ENCODE assay signal across 1 cellular context in genomic region chr3:124653788-124654469, GRCh38.
A peak's percentile ranks its signal among the peaks of the same experiment; 100 is the strongest.
TF ChIP-seq lines count a peak whose summit lies in the region.

No MANE protein-coding gene starts in this region.

TF ChIP-seq in K562, 482 proteins besides CTCF, POLR2A, EP300 and RAD21 (continued from another document and continues in another):
- TF ChIP-seq CHD7 (IDR thresholded peaks at IDR 0.05; ENCODE audit: low read depth, low read length) = no peak
- TF ChIP-seq ZNF23 (CRISPR knock-in tag; IDR thresholded peaks at IDR 0.05) = no peak
- 0 out of 2 replicates have a peak, but pooled peaks have one; percentile 28 for TF ChIP-seq ZNF583 (CRISPR knock-in tag; IDR thresholded peaks at IDR 0.05)
- TF ChIP-seq ZNF668 (CRISPR knock-in tag; IDR thresholded peaks at IDR 0.05) = no peak
- TF ChIP-seq ELK1 (CRISPR knock-in tag; IDR thresholded peaks at IDR 0.05) = no peak
- 0 out of 2 replicates have a peak, but pooled peaks have one; percentile 8 for TF ChIP-seq CXXC5 (CRISPR knock-in tag; IDR thresholded peaks at IDR 0.05)
- TF ChIP-seq L3MBTL2 (IDR thresholded peaks at IDR 0.05) = peak; percentile 62
- no peak for TF ChIP-seq IRF1 (CRISPR knock-in tag; IDR thresholded peaks at IDR 0.05; ENCODE audit: borderline replicate concordance)
- TF ChIP-seq ZNF280A (IDR thresholded peaks at IDR 0.05; ENCODE audit: low read depth, partially characterized antibody) = no peak
- TF ChIP-seq PKNOX1 (IDR thresholded peaks at IDR 0.05) = 0 out of 2 replicates have a peak, but pooled peaks have one; percentile 30
- TF ChIP-seq MGA (IDR thresholded peaks at IDR 0.05) = peak; percentile 75
- TF ChIP-seq ZSCAN29 (IDR thresholded peaks at IDR 0.05) = no peak
- no peak for TF ChIP-seq TSC22D4 (tag; IDR thresholded peaks at IDR 0.05)
- no peak for TF ChIP-seq ZNF780A (CRISPR knock-in tag; IDR thresholded peaks at IDR 0.05)
- no peak for TF ChIP-seq MCM2 (IDR thresholded peaks at IDR 0.05; ENCODE audit: low read depth)
- no peak for TF ChIP-seq ZBTB8A (IDR thresholded peaks at IDR 0.05; ENCODE audit: partially characterized antibody)
- TF ChIP-seq USF1 (CRISPR knock-in tag; IDR thresholded peaks at IDR 0.05) = no peak
- TF ChIP-seq BCOR (IDR thresholded peaks at IDR 0.05) = no peak
